In the genomic region with DNA sequence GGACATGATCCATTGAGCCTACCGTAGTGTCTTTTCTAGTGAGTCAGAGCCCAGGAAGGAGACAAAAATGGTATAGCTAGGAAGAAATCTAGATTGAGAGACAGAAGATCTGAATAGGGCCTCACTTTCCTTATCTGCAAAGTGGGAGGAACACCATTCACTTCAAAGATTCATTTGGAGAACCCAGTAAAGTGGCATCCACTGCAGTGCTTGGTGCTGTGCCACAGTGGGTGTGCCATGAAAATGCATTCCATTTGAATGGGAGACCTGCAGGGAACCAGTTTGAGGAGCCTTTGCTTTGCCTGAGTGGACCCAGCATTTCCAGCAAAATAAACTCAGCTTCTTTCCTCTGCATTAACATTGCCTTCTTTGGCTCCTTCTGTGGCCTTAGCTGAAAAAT, we compare ENCODE assay signal across 24 cellular contexts.
A peak's percentile ranks its signal among the peaks of the same experiment; 100 is the strongest.
DNase-seq lines count a peak whose midpoint lies in the region; ATAC-seq and TF ChIP-seq lines count a peak whose summit lies in the region.
"Had no signal": no experiment of that assay in that cellular context is flagged by ENCODE, and none has a peak within 500 bp of the region (broad histone marks: within the 10 kb centered on the region; RNA-seq: fewer than 3 reads in every experiment).

No MANE protein-coding gene starts in this region.

- H3K27ac Mint-ChIP-seq in CD4-positive, CD25-positive, alpha-beta regulatory T cell: no peak overlapping the region
- peak overlapping the region; percentile 95 for H3K27ac Mint-ChIP-seq in glutamatergic neuron (ENCODE audit: unreplicated experiment)
- H3K27ac Mint-ChIP-seq: natural killer cell treated with Interleukin-12 subunit alpha and Interleukin-12 subunit beta and Interleukin-15 and Interleukin-18, amount 100 ng/mL, for 72 hours; T-helper 17 cell had no signal

- CTCF ChIA-PET in mammary epithelial cell (lab: Charles Lee; ENCODE audit: low non-redundant PET): no interaction called here

- WGBS in tibial nerve, 2 donors: 80 to 83% methylated on average over 1 of the region's 1 CpG
- WGBS in mammary epithelial cell (ENCODE audit: low coverage, missing lambda C conversion rate): 0% methylated on average over 1 of the region's 1 CpG
- 74% methylated on average over 1 of the region's 1 CpG for WGBS in suprapubic skin

- no peak overlapping the region for H2AFZ ChIP-seq in neural cell (ENCODE audit: low read depth, low read length)
- H2AFZ ChIP-seq in mammary epithelial cell (ENCODE audit: low read depth, low read length): no peak overlapping the region

- H3K79me2 ChIP-seq in neural cell (replicated peaks; ENCODE audit: insufficient read depth, low read length) (no peaks in the 10 kb centered on the region), mammary epithelial cell (ENCODE audit: insufficient read depth, low read length) (no peaks in the 10 kb centered on the region)

- no peak for DNase-seq in CD4-positive, CD25-positive, alpha-beta regulatory T cell
- DNase-seq in M059J (ENCODE audit: low read depth): peak; percentile 31
- DNase-seq in glutamatergic neuron: no peak
- DNase-seq in tibial nerve (ENCODE audit: low spot score in 2 of 2): no peak
- DNase-seq in mammary epithelial cell: no peak
- DNase-seq in suprapubic skin (ENCODE audit: low spot score in 2 of 2): no peak
- DNase-seq: activated CD4-positive, alpha-beta T cell treated with anti-CD3 and anti-CD28 coated beads, Interleukin-2, amount 50 U/mL, for 1 hour; activated effector memory CD4-positive, alpha-beta T cell treated with Interleukin-2 at 50 U/mL for 16 hours; BE2C; body of pancreas; effector memory CD4-positive, alpha-beta T cell; gastrocnemius medialis; left cardiac atrium; MG63; NCI-H510A; psoas muscle; stimulated activated CD4-positive, alpha-beta T cell treated with anti-CD3 and anti-CD28 coated beads, Interleukin-2, amount 100 ng/mL, for 24 hours; T-helper 17 cell had no signal

- H3K4me2 ChIP-seq in neural cell (ENCODE audit: low read length) (peak overlapping the region; percentile 84), mammary epithelial cell (ENCODE audit: insufficient read depth, low read depth, low read length) (no peak overlapping the region)

- no peak for TF ChIP-seq POLR2A in tibial nerve (IDR thresholded peaks at IDR 0.05)
- no peak for TF ChIP-seq POLR2A in suprapubic skin (IDR thresholded peaks at IDR 0.05)

- H3K9me3 Mint-ChIP-seq in CD4-positive, CD25-positive, alpha-beta regulatory T cell: peaks cover 0 to 6% (median 1%) of the 10 kb centered on the region in 7 donors
- H3K9me3 Mint-ChIP-seq in glutamatergic neuron (ENCODE audit: unreplicated experiment): peaks cover 4% of the 10 kb centered on the region
- H3K9me3 Mint-ChIP-seq: natural killer cell treated with Interleukin-12 subunit alpha and Interleukin-12 subunit beta and Interleukin-15 and Interleukin-18, amount 100 ng/mL, for 72 hours; stimulated activated memory B cell treated with anti-CD40 and anti-IgM and Interleukin-4, amounts not matched to agents 10 μg/mL and 1 μg/mL and 100 μg/mL, for 72 hours had no signal

- H3K9me3 ChIP-seq in CD4-positive, CD25-positive, alpha-beta regulatory T cell (ENCODE audit: control insufficient read depth in 2 of 2, low read length in 2 of 2): no peaks in the 10 kb centered on the region
- H3K9me3 ChIP-seq in neural cell (ENCODE audit: low read length): no peaks in the 10 kb centered on the region
- H3K9me3 ChIP-seq in tibial nerve: peaks cover 0 to 5% (median 0%) of the 10 kb centered on the region in 4 donors
- H3K9me3 ChIP-seq in mammary epithelial cell (replicated peaks; ENCODE audit: insufficient read depth, low read length): no peaks in the 10 kb centered on the region
- H3K9me3 ChIP-seq in suprapubic skin: no peaks in the 10 kb centered on the region
- H3K9me3 ChIP-seq: BE2C, body of pancreas, esophagus muscularis mucosa, gastrocnemius medialis, MG63, psoas muscle had no signal

- H3K27me3 ChIP-seq in CD4-positive, CD25-positive, alpha-beta regulatory T cell (ENCODE audit: control insufficient read depth, insufficient read depth, low read length): no peaks in the 10 kb centered on the region
- H3K27me3 ChIP-seq in neural cell (ENCODE audit: insufficient read depth, low read depth, low read length) (no peaks in the 10 kb centered on the region), tibial nerve (peaks cover 0 to 4% of the 10 kb centered on the region in 2 donors), mammary epithelial cell (ENCODE audit: insufficient read depth, low read length) (peaks cover 6% of the 10 kb centered on the region), suprapubic skin (peaks cover 10% of the 10 kb centered on the region)
- H3K27me3 ChIP-seq: BE2C, body of pancreas, MG63 had no signal

- H3K4me3 ChIP-seq in CD4-positive, CD25-positive, alpha-beta regulatory T cell (ENCODE audit: low read depth, low read length): no peak overlapping the region
- H3K4me3 ChIP-seq in neural cell (ENCODE audit: low read length) (peak overlapping the region; percentile 63), tibial nerve (no peak overlapping the region), mammary epithelial cell (replicated peaks in 1 of 3; ENCODE audit: insufficient read depth in 1 of 3, low read depth in 2 of 3, low read length in 3 of 3) (no peak overlapping the region), suprapubic skin (no peak overlapping the region)
- H3K4me3 ChIP-seq: body of pancreas, MG63 had no signal

- TF ChIP-seq EP300 in neural cell (conservative IDR thresholded peaks at IDR 0.05; ENCODE audit: poor library complexity, severe bottlenecking) (no peak), tibial nerve (IDR thresholded peaks at IDR 0.05) (no peak), suprapubic skin (IDR thresholded peaks at IDR 0.05) (no peak)

- H3K4me1 Mint-ChIP-seq in CD4-positive, CD25-positive, alpha-beta regulatory T cell: peaks cover 3 to 8% (median 7%) of the 10 kb centered on the region in 4 donors
- peaks cover 15% of the 10 kb centered on the region for H3K4me1 Mint-ChIP-seq in glutamatergic neuron (ENCODE audit: low read depth, unreplicated experiment)
- H3K4me1 Mint-ChIP-seq: T-helper 17 cell had no signal

- H3K36me3 Mint-ChIP-seq in CD4-positive, CD25-positive, alpha-beta regulatory T cell: no peaks in the 10 kb centered on the region
- H3K36me3 Mint-ChIP-seq in glutamatergic neuron (ENCODE audit: unreplicated experiment): peaks cover 6% of the 10 kb centered on the region
- H3K36me3 Mint-ChIP-seq: stimulated activated memory B cell treated with anti-CD40 and anti-IgM and Interleukin-4, amounts not matched to agents 10 μg/mL and 1 μg/mL and 100 μg/mL, for 72 hours had no signal

- dilution Hi-C loops in mammary epithelial cell (cut with HindIII; ENCODE audit: low sequenced_read_pairs): no loop called here

- H4K20me1 ChIP-seq in neural cell (ENCODE audit: insufficient read depth) (no peaks in the 10 kb centered on the region), mammary epithelial cell (ENCODE audit: insufficient read depth, low read length) (no peaks in the 10 kb centered on the region)

- no peaks in the 10 kb centered on the region for H3K9me2 ChIP-seq in neural cell (ENCODE audit: insufficient read depth, low read length)

- H3K27ac ChIP-seq in CD4-positive, CD25-positive, alpha-beta regulatory T cell (ENCODE audit: insufficient read depth, low read length, poor library complexity, severe bottlenecking): no peak overlapping the region
- peak overlapping the region; percentile 92 for H3K27ac ChIP-seq in neural cell (ENCODE audit: low read length)
- H3K27ac ChIP-seq in tibial nerve: no peak overlapping the region
- H3K27ac ChIP-seq in mammary epithelial cell (ENCODE audit: insufficient read depth, low read depth, low read length): no peak overlapping the region
- no peak overlapping the region for H3K27ac ChIP-seq in suprapubic skin
- H3K27ac ChIP-seq: body of pancreas, esophagus muscularis mucosa, gastrocnemius medialis, HL-60, psoas muscle had no signal

- TF ChIP-seq RAD21 in neural cell (conservative IDR thresholded peaks at IDR 0.05): no peak

- BruUV-seq in mammary epithelial cell (replicated peaks; lab: Mats Ljungman, UMichigan): no TSS peak

- peaks cover 12% of the 10 kb centered on the region for H3K27me3 Mint-ChIP-seq in CD4-positive, CD25-positive, alpha-beta regulatory T cell
- peaks cover 8% of the 10 kb centered on the region for H3K27me3 Mint-ChIP-seq in glutamatergic neuron (ENCODE audit: unreplicated experiment)

- no peaks in the 10 kb centered on the region for H3K4me1 ChIP-seq in CD4-positive, CD25-positive, alpha-beta regulatory T cell (ENCODE audit: control insufficient read depth, insufficient read depth, low read length, poor library complexity, severe bottlenecking)
- H3K4me1 ChIP-seq in tibial nerve (peaks cover 0 to 11% (median 0%) of the 10 kb centered on the region in 4 donors), mammary epithelial cell (ENCODE audit: insufficient read depth, low read length) (no peaks in the 10 kb centered on the region), suprapubic skin (peaks cover 6% of the 10 kb centered on the region)
- H3K4me1 ChIP-seq: body of pancreas, gastrocnemius medialis, psoas muscle had no signal

- intact Hi-C loops in mammary epithelial cell (cut with micrococcal nuclease): no loop called here

- H3K9ac ChIP-seq in neural cell (ENCODE audit: low read length) (peak overlapping the region; percentile 75), mammary epithelial cell (ENCODE audit: insufficient read depth, low read length) (no peak overlapping the region)

- H3K36me3 ChIP-seq in CD4-positive, CD25-positive, alpha-beta regulatory T cell (ENCODE audit: control insufficient read depth, insufficient read depth, low read length): no peaks in the 10 kb centered on the region
- H3K36me3 ChIP-seq in neural cell (ENCODE audit: insufficient read depth, low read length) (no peaks in the 10 kb centered on the region), tibial nerve (no peaks in the 10 kb centered on the region), mammary epithelial cell (ENCODE audit: insufficient read depth, low read length) (no peaks in the 10 kb centered on the region), suprapubic skin (no peaks in the 10 kb centered on the region)
- H3K36me3 ChIP-seq: BE2C, esophagus muscularis mucosa, gastrocnemius medialis, MG63 had no signal

- no peak for ATAC-seq in CD4-positive, CD25-positive, alpha-beta regulatory T cell (ENCODE audit: low read depth in 2 of 2)
- no peak for ATAC-seq in GM21723 (IDR thresholded peaks at IDR 0.05; ENCODE audit: unreplicated experiment)
- ATAC-seq: body of pancreas, gastrocnemius medialis, psoas muscle, T-helper 17 cell had no signal

- peaks cover 5% of the 10 kb centered on the region for H3F3A ChIP-seq in neural cell (ENCODE audit: insufficient read depth, low read length, poor library complexity, severe bottlenecking)

- in situ Hi-C loops in mammary epithelial cell (cut with MboI; ENCODE audit: low sequenced_read_pairs in 2 of 2): no loop called here

- peak overlapping the region in 3 of 4 donors; percentile 19 to 90 (median 61) for H3K4me3 Mint-ChIP-seq in CD4-positive, CD25-positive, alpha-beta regulatory T cell
- peak overlapping the region; percentile 75 for H3K4me3 Mint-ChIP-seq in glutamatergic neuron (ENCODE audit: unreplicated experiment)
- H3K4me3 Mint-ChIP-seq: natural killer cell treated with Interleukin-12 subunit alpha and Interleukin-12 subunit beta and Interleukin-15 and Interleukin-18, amount 100 ng/mL, for 72 hours had no signal

- TF ChIP-seq CTCF in glutamatergic neuron (IDR thresholded peaks at IDR 0.05; ENCODE audit: partially characterized antibody, unreplicated experiment): no peak
- TF ChIP-seq CTCF in neural cell (IDR thresholded peaks at IDR 0.05; ENCODE audit: poor library complexity, severe bottlenecking): no peak
- no peak for TF ChIP-seq CTCF in tibial nerve (IDR thresholded peaks at IDR 0.05)
- TF ChIP-seq CTCF in mammary epithelial cell (conservative IDR thresholded peaks at IDR 0.05 in 1 of 2, IDR thresholded peaks at IDR 0.05 in 1 of 2; ENCODE audit: extremely low read depth in 1 of 2, insufficient read depth in 1 of 2, low read depth in 1 of 2, low read length in 2 of 2): no peak
- TF ChIP-seq CTCF in suprapubic skin (IDR thresholded peaks at IDR 0.05): no peak
